In genomic region chr1:204162498-204163074, GRCh38 we compare ENCODE assay signal across 8 cellular contexts. TPM values are rescaled to one million over a fixed set of nuclear protein-coding genes. Genes with fewer than 3 reads are reported as not detected.
DNase-seq lines count a peak whose midpoint lies in the region; FAIRE-seq and TF ChIP-seq lines count a peak whose summit lies in the region.

No MANE protein-coding gene starts in this region.

- DNase-seq in 8988T (peak; percentile 71), GM18507 (ENCODE audit: extremely low spot score, insufficient read length, low read depth) (peak; percentile 51), NCI-H1092 (lab: John Stamatoyannopoulos, UW) (peak; percentile 80), SK-MEL-5 (ENCODE audit: low read depth, low spot score) (peak; percentile 83), activated gamma-delta T cell treated with Interleukin-2 at 50 U/mL for 16 hours (peak; percentile 77), germinal center (ENCODE audit: low spot score) (peak; percentile 77), ovary (peak; percentile 73 to 89 (median 85)), tibial nerve (ENCODE audit: low spot score in 2 of 2) (peak; percentile 48 to 79)

- H3K27me3 ChIP-seq in ovary (no peaks in the 10 kb centered on the region), tibial nerve (peaks cover 0 to 18% of the 10 kb centered on the region in 2 donors)

- in situ Hi-C loops in SK-MEL-5 (cut with HindIII; ENCODE audit: low pct_unique_long_range_greater_than_20kb, low sequenced_read_pairs), result no loop called here

- H3K9me3 ChIP-seq in ovary (no peaks in the 10 kb centered on the region), tibial nerve (no peaks in the 10 kb centered on the region)

- intact Hi-C loops in ovary (cut with DNase I), result loop anchor here (2.0 to 10.0 kb wide), 4 partner anchors 45 to 332 kb away; partner anchors contain the start of gene PIK3C2B (in 1 of the 4)

- WGBS in ovary, 3 donors, result 10 to 12% (median 11%) methylated on average over 7 of the region's 7 CpGs
- 15 to 18% methylated on average over 7 of the region's 7 CpGs for WGBS in tibial nerve, 2 donors

- no peaks in the 10 kb centered on the region for H3K4me1 ChIP-seq in ovary (ENCODE audit: insufficient read depth)
- H3K4me1 ChIP-seq in tibial nerve, result peaks cover 0 to 4% (median 0%) of the 10 kb centered on the region in 4 donors

- no peak overlapping the region for H3K27ac ChIP-seq in ovary
- H3K27ac ChIP-seq in tibial nerve, result no peak overlapping the region

- TF ChIP-seq CTCF in ovary (IDR thresholded peaks at IDR 0.05), result peak; percentile 89 to 95 (median 94)
- peak; percentile 93 to 98 (median 96) for TF ChIP-seq CTCF in tibial nerve (IDR thresholded peaks at IDR 0.05)

- TF ChIP-seq POLR2A in ovary (IDR thresholded peaks at IDR 0.05) (no peak), tibial nerve (IDR thresholded peaks at IDR 0.05) (no peak)

- peak; percentile 81 for FAIRE-seq in GM18507 (lab: Jason Lieb, UNC)

- H3K4me3 ChIP-seq in ovary (no peak overlapping the region), tibial nerve (no peak overlapping the region)

- H3K36me3 ChIP-seq in ovary (no peaks in the 10 kb centered on the region), tibial nerve (no peaks in the 10 kb centered on the region)

- TF ChIP-seq EP300 in ovary (IDR thresholded peaks at IDR 0.05) (no peak), tibial nerve (IDR thresholded peaks at IDR 0.05) (no peak)

RNA-seq across cellular contexts. Expression of gene REN, which starts 3.6 kb away (rescaled TPM):
- not detected in 2 replicates for total RNA-seq in SK-MEL-5 (2014; rRNA removed; shearing (Covaris generic))
- not detected in 2 replicates for polyA plus RNA-seq in SK-MEL-5 (2015; cell fraction: cytosol; rRNA removed)
- not detected in 2 replicates for polyA plus RNA-seq in SK-MEL-5 (2015; cell fraction: nucleus; rRNA removed)
- 10 to 100 TPM in 3 of 7 donors, 1 to 10 TPM in 4; 1.0 to 71.6 (median 3.9) TPM for total RNA-seq in ovary
- polyA plus RNA-seq in ovary, result 1 to 10 TPM; 2.9 to 3.6 TPM
- total RNA-seq in tibial nerve, result not detected

RNA-seq across cellular contexts. Expression of gene ETNK2, which starts 10.7 kb away (rescaled TPM):
- 21.3 and 22.7 TPM in 2 replicates for total RNA-seq in SK-MEL-5 (2014; rRNA removed; shearing (Covaris generic))
- 16.4 and 17.6 TPM in 2 replicates for polyA plus RNA-seq in SK-MEL-5 (2015; cell fraction: cytosol; rRNA removed)
- polyA plus RNA-seq in SK-MEL-5 (2015; cell fraction: nucleus; rRNA removed), result 5.3 and 7.9 TPM in 2 replicates
- 10 to 100 TPM; 16.3 to 60.9 (median 46.0) TPM for total RNA-seq in ovary
- polyA plus RNA-seq in ovary, result 10 to 100 TPM; 22.3 to 38.3 TPM
- total RNA-seq in tibial nerve, result 10 to 100 TPM; 24.6 to 95.2 (median 67.8) TPM

RNA-seq across cellular contexts. Expression of gene KISS1, which starts 33.7 kb away (rescaled TPM):
- not detected in 2 replicates for total RNA-seq in SK-MEL-5 (2014; rRNA removed; shearing (Covaris generic))
- polyA plus RNA-seq in SK-MEL-5 (2015; cell fraction: cytosol; rRNA removed), result not detected in 2 replicates
- polyA plus RNA-seq in SK-MEL-5 (2015; cell fraction: nucleus; rRNA removed), result not detected in 2 replicates
- total RNA-seq in ovary (under 1 TPM in 1 of 7 donors, not detected in 6; 0.35 TPM), tibial nerve (not detected)
- polyA plus RNA-seq in ovary, result not detected

RNA-seq across cellular contexts. Expression of gene GOLT1A, which starts 51.2 kb away (rescaled TPM):
- total RNA-seq in SK-MEL-5 (2014; rRNA removed; shearing (Covaris generic)), result not detected in 2 replicates
- polyA plus RNA-seq in SK-MEL-5 (2015; cell fraction: cytosol; rRNA removed), result not detected in 2 replicates
- not detected in 2 replicates for polyA plus RNA-seq in SK-MEL-5 (2015; cell fraction: nucleus; rRNA removed)
- total RNA-seq in ovary, result 1 to 10 TPM in 1 of 7 donors, under 1 TPM in 2, not detected in 4; 0.27 to 3.9 (median 0.41) TPM
- not detected for polyA plus RNA-seq in ovary
- not detected for total RNA-seq in tibial nerve
